ENCODE assay signal across 8 cellular contexts in the genomic region with DNA sequence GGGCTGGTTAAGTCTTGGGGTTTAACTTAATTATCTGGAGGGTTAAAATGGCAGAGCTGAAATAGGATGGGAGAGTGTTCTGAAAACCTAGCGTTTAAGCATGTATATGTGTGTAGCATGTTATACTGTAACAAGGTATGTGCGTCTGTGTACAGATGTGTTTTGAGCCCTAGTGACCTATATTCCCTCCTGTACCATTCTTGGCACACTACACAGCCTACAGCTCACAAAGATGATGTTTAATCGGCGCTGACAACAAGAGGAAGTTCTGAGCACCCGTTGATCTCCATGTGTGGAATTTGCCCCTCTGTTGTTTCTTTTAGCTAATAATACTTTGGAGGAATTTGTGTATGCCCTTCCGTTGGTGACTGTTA. TPM values are rescaled to one million over a fixed set of nuclear protein-coding genes. Genes with fewer than 3 reads are reported as not detected.
DNase-seq lines count a peak whose midpoint lies in the region; ATAC-seq and TF ChIP-seq lines count a peak whose summit lies in the region.

No MANE protein-coding gene starts in this region.

- CTCF ChIA-PET in PC-9 (lab: Charles Lee) = no interaction called here

- H3K36me3 ChIP-seq in PC-9 (ENCODE audit: low read depth) = peaks cover 10% of the 10 kb centered on the region; the same call in 1 of the 2 replicates
- no peaks in the 10 kb centered on the region for H3K36me3 ChIP-seq in rectal smooth muscle tissue (ENCODE audit: control insufficient read depth, insufficient read depth, low read length)

- H3K4me2 ChIP-seq in PC-9 = peak overlapping the region; percentile 88

- H3K9me3 ChIP-seq in PC-9 (ENCODE audit: insufficient read depth, low read depth) = no peaks in the 10 kb centered on the region

- H3K4me1 ChIP-seq in PC-9 (replicated peaks; ENCODE audit: insufficient read depth) (peaks cover 21% of the 10 kb centered on the region), rectal smooth muscle tissue (ENCODE audit: control insufficient read depth, insufficient read depth, low read length) (peaks cover 2% of the 10 kb centered on the region)

- H3K4me3 ChIP-seq in PC-9 (peak overlapping the region; percentile 96), fibroblast of pulmonary artery (replicated peaks; ENCODE audit: low read depth, low read length) (peak overlapping the region; percentile 92), rectal smooth muscle tissue (ENCODE audit: low read length) (peak overlapping the region; percentile 83)

- in situ Hi-C loops in GM13976 (cut with MboI; ENCODE audit: low sequenced_read_pairs, unreplicated experiment) = loop anchor here (5.0 kb wide), 1 partner anchor 212 kb away; no protein-coding TSS in a partner anchor

- peak overlapping the region; percentile 96 for H2AFZ ChIP-seq in PC-9

- peaks cover 39% of the 10 kb centered on the region for H3K79me2 ChIP-seq in PC-9 (ENCODE audit: low read depth)

- H3K9ac ChIP-seq in rectal smooth muscle tissue (ENCODE audit: low read length) = no peak overlapping the region

- no peaks in the 10 kb centered on the region for H3K27me3 ChIP-seq in PC-9 (ENCODE audit: insufficient read depth, low read depth)
- no peaks in the 10 kb centered on the region for H3K27me3 ChIP-seq in rectal smooth muscle tissue (ENCODE audit: control insufficient read depth, insufficient read depth, low read length)

- 0 out of 2 replicates have a peak, but pooled peaks cover 6% of the 10 kb centered on the region for H3F3A ChIP-seq in PC-9 (ENCODE audit: insufficient read depth, low read depth)

- intact Hi-C loops in PC-9 (cut with micrococcal nuclease; ENCODE audit: unreplicated experiment) = loop anchor here (1.0 kb wide), 1 partner anchor 32 kb away; no protein-coding TSS in a partner anchor

- ATAC-seq in HG03280 (IDR thresholded peaks at IDR 0.05; ENCODE audit: unreplicated experiment) = no peak

- TF ChIP-seq CTCF in GM13976 (IDR thresholded peaks at IDR 0.05; ENCODE audit: borderline replicate concordance, control extremely low read depth, extremely low read depth, insufficient read depth, missing control alignments) = no peak
- TF ChIP-seq CTCF in PC-9 (conservative IDR thresholded peaks at IDR 0.05) = no peak
- TF ChIP-seq CTCF in fibroblast of pulmonary artery (IDR thresholded peaks at IDR 0.05; ENCODE audit: low read length, missing control alignments) = no peak

- POLR2A ChIA-PET in PC-9 (lab: Charles Lee; ENCODE audit: unreplicated experiment) = no interaction called here

- BruUV-seq in PC-9 (replicated peaks; lab: Mats Ljungman, UMichigan) = no TSS peak

- DNase-seq in GM13976 (ENCODE audit: low spot score) (peak; percentile 36), PC-9 (no peak), fibroblast of pulmonary artery (ENCODE audit: low read depth) (peak; percentile 41), COLO829 (ENCODE audit: low spot score) (no peak), islet precursor cell (no peak), NCI-H345 treated with DMSO at 0.1 percent for 48 hours (lab: John Stamatoyannopoulos, UW; ENCODE audit: unreplicated experiment) (no peak)

- H3K27ac ChIP-seq in PC-9 = no peak overlapping the region
- H3K27ac ChIP-seq in rectal smooth muscle tissue (ENCODE audit: low read depth, low read length) = no peak overlapping the region

- no peaks in the 10 kb centered on the region for H4K20me1 ChIP-seq in PC-9 (ENCODE audit: insufficient read depth)

- H3K9me2 ChIP-seq in PC-9 (ENCODE audit: insufficient read depth) = no peaks in the 10 kb centered on the region

RNA-seq across cellular contexts. Expression of gene CARMIL1, which starts 1.4 kb away (rescaled TPM):
- total RNA-seq in PC-9 (2021) = 25.7 and 33.1 TPM in 2 replicates

Comparison
In these comparisons a context has a peak if more than half of its experiments do, and no peak if none do; other contexts are left out.
1. DNase-seq: peak in GM13976 (single experiment) and fibroblast of pulmonary artery (single experiment); none in PC-9 (0 of 2), COLO829 (single experiment), islet precursor cell (single experiment) and NCI-H345 treated with DMSO at 0.1 percent for 48 hours (single experiment).
2. Peak in every context shown above with its lines, with median percentiles within 50 percentile points of each other: H3K4me3 ChIP-seq.